ENCODE assay signal across 1 cellular context in the genomic region with DNA sequence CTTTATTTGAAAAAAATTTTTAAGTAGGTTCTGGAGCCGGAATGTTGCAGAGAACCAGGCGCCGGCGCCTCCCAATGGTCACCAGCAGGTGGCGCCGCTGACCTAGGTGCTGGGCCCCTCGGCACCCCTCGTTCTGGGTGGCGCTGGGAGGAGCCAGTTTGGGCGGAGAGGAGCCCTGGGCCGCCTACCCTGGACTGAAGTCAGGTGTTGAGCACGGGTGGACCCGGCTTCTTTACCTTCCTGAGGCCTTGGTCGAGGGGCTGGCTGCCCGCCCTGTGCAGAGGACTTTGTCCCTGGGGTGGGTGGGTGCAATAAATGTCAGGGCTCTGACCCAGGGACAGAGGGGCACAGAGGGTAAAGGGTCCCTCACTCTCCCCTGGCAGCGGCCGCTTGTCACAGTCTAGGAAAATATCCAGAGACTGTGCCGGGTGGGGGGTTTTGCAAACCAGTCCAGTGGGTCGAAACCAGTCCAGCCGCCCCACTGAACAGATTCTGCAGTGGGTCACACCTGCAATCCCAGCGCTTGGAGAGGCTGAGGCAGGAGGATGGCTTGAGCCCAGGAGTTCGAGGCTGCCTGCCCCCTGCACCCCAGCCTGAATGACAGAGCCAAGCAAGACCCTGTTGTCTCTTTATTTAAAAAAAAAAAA.
TF ChIP-seq lines count a peak whose summit lies in the region.

No MANE protein-coding gene starts in this region.

TF ChIP-seq in HEK293, 187 proteins besides CTCF, POLR2A, EP300 and RAD21 (continued from another document):
- TF ChIP-seq, protein P1, sequence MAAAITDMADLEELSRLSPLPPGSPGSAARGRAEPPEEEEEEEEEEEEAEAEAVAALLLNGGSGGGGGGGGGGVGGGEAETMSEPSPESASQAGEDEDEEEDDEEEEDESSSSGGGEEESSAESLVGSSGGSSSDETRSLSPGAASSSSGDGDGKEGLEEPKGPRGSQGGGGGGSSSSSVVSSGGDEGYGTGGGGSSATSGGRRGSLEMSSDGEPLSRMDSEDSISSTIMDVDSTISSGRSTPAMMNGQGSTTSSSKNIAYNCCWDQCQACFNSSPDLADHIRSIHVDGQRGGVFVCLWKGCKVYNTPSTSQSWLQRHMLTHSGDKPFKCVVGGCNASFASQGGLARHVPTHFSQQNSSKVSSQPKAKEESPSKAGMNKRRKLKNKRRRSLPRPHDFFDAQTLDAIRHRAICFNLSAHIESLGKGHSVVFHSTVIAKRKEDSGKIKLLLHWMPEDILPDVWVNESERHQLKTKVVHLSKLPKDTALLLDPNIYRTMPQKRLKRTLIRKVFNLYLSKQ (tag by site-specific recombination; IDR thresholded peaks at IDR 0.05; ENCODE audit: borderline replicate concordance): no peak
- TF ChIP-seq ZNF707 (tag by site-specific recombination; IDR thresholded peaks at IDR 0.05): no peak
- TF ChIP-seq ZBTB8A (tag by site-specific recombination; IDR thresholded peaks at IDR 0.05): 0 out of 2 replicates have a peak, but pooled peaks have one; percentile 22
- TF ChIP-seq ZNF670 (tag by site-specific recombination; IDR thresholded peaks at IDR 0.05; ENCODE audit: low read depth): no peak
- TF ChIP-seq ZNF510 (tag by site-specific recombination; IDR thresholded peaks at IDR 0.05; ENCODE audit: insufficient replicate concordance): no peak
- peak; percentile 29; the same call in 1 of the 2 replicates for TF ChIP-seq ZFHX2 (tag by site-specific recombination; conservative IDR thresholded peaks at IDR 0.05)
- no peak for TF ChIP-seq FEZF1 (tag by site-specific recombination; IDR thresholded peaks at IDR 0.05)
- TF ChIP-seq ZNF654 (tag by site-specific recombination; IDR thresholded peaks at IDR 0.05; ENCODE audit: low read depth): peak; percentile 96
- TF ChIP-seq, protein P2, sequence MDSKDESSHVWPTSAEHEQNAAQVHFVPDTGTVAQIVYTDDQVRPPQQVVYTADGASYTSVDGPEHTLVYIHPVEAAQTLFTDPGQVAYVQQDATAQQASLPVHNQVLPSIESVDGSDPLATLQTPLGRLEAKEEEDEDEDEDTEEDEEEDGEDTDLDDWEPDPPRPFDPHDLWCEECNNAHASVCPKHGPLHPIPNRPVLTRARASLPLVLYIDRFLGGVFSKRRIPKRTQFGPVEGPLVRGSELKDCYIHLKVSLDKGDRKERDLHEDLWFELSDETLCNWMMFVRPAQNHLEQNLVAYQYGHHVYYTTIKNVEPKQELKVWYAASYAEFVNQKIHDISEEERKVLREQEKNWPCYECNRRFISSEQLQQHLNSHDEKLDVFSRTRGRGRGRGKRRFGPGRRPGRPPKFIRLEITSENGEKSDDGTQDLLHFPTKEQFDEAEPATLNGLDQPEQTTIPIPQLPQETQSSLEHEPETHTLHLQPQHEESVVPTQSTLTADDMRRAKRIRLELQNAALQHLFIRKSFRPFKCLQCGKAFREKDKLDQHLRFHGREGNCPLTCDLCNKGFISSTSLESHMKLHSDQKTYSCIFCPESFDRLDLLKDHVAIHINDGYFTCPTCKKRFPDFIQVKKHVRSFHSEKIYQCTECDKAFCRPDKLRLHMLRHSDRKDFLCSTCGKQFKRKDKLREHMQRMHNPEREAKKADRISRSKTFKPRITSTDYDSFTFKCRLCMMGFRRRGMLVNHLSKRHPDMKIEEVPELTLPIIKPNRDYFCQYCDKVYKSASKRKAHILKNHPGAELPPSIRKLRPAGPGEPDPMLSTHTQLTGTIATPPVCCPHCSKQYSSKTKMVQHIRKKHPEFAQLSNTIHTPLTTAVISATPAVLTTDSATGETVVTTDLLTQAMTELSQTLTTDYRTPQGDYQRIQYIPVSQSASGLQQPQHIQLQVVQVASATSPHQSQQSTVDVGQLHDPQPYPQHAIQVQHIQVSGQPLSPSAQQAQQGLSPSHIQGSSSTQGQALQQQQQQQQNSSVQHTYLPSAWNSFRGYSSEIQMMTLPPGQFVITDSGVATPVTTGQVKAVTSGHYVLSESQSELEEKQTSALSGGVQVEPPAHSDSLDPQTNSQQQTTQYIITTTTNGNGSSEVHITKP (tag by site-specific recombination; IDR thresholded peaks at IDR 0.05): peak; percentile 8; the same call in 1 of the 2 replicates
- no peak for TF ChIP-seq ZNF23 (tag by site-specific recombination; IDR thresholded peaks at IDR 0.05; ENCODE audit: borderline replicate concordance)
